In the genomic region with DNA sequence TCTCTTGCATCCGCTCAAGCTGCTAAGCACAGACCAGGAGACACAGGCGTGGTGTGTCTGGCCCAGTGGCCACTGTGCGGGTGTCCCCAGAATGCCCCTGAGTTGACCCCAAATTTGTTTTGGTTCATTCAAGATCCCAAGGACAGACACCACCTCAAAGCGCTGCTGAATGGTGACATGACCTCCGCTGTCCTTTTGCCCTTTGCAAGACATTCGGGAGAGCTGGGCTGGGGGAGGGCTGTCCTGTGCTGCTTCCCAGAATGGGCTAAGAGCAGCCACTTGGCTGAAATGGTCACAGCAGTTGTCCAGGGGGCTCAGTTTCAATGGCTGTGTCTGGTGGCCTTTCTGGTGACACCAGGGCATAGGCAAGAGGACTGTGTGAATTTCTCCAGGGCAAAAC, we compare ENCODE assay signal across 31 cellular contexts.
"Had no signal": no experiment of that assay in that cellular context is flagged by ENCODE, and none has a peak within 500 bp of the region (broad histone marks: within the 10 kb centered on the region; RNA-seq: fewer than 3 reads in every experiment).

No MANE protein-coding gene starts in this region.

- DNase-seq: activated B cell treated with CpG ODN at 0.5 μM for 24 hours; activated CD4-positive, alpha-beta T cell treated with anti-CD3 and anti-CD28 coated beads for 48 hours; activated CD4-positive, alpha-beta T cell treated with anti-CD3 and anti-CD28 coated beads, Interleukin-2, amount 50 U/mL, for 1 hour; activated CD4-positive, alpha-beta T cell treated with anti-CD3 and anti-CD28 coated beads, Interleukin-2, amount 50 U/mL, for 48 hours; activated CD8-positive, alpha-beta memory T cell treated with anti-CD3 and anti-CD28 coated beads, Interleukin-2, amount 50 U/mL, for 48 hours; activated gamma-delta T cell; activated naive CD4-positive, alpha-beta T cell; activated naive CD4-positive, alpha-beta T cell treated with anti-CD3 and anti-CD28 coated beads, Interleukin-2, amount 10 ng/mL, durations not matched to agents 7 days and 5 days; activated naive CD8-positive, alpha-beta T cell treated with anti-CD3 and anti-CD28 coated beads, Interleukin-2, amount 10 ng/mL, durations not matched to agents 7 days and 5 days; activated T-cell treated with anti-CD3 and anti-CD28 coated beads for 4 hours; activated T-cell treated with anti-CD3 and anti-CD28 coated beads, Interleukin-2, amount 50 U/mL, for 24 hours; activated T-cell treated with anti-CD3 and anti-CD28 coated beads, Interleukin-2, amount 50 U/mL, for 72 hours; central memory CD4-positive, alpha-beta T cell; cerebellar nuclear complex; colonic mucosa; effector memory CD4-positive, alpha-beta T cell; foreskin keratinocyte; gastrocnemius medialis; T-helper 1 cell; T-helper 17 cell; T1000; WERI-Rb-1 had no signal

- ATAC-seq: activated CD4-positive, CD25-positive, alpha-beta regulatory T cell treated with anti-CD3 and anti-CD28 coated beads, Interleukin-2, amount 50 U/mL, for 24 hours; activated naive CD4-positive, alpha-beta T cell treated with anti-CD3 and anti-CD28 coated beads, Interleukin-2, amount 50 U/mL, for 72 hours; activated T-cell treated with anti-CD3 and anti-CD28 coated beads, Interleukin-2, amount 50 U/mL, for 72 hours; esophagus mucosa; foreskin keratinocyte; gastrocnemius medialis; T-helper 17 cell had no signal

- H3K27me3 Mint-ChIP-seq: activated naive CD8-positive, alpha-beta T cell treated with anti-CD3 and anti-CD28 coated beads, Interleukin-2, amount 10 ng/mL, durations not matched to agents 7 days and 5 days; brain had no signal

- H3K4me3 ChIP-seq: ascending aorta, breast epithelium, cardiac muscle cell, colonic mucosa, gastrocnemius medialis had no signal

- H3K36me3 Mint-ChIP-seq: activated naive CD4-positive, alpha-beta T cell treated with anti-CD3 and anti-CD28 coated beads, Interleukin-2, amount 10 ng/mL, durations not matched to agents 7 days and 5 days; activated naive CD4-positive, alpha-beta T cell treated with anti-CD3 and anti-CD28 coated beads, Interleukin-2, amount 50 U/mL, for 72 hours; activated naive CD8-positive, alpha-beta T cell treated with anti-CD3 and anti-CD28 coated beads, Interleukin-2, amount 10 ng/mL, durations not matched to agents 7 days and 5 days; brain had no signal

- H3K27ac ChIP-seq: ascending aorta, breast epithelium, cardiac muscle cell, colonic mucosa, foreskin keratinocyte, gastrocnemius medialis, WERI-Rb-1 had no signal

- H3K36me3 ChIP-seq: ascending aorta, breast epithelium, cardiac muscle cell, colonic mucosa, gastrocnemius medialis, WERI-Rb-1 had no signal

- H3K4me1 Mint-ChIP-seq: activated B cell treated with CpG ODN at 0.5 μM for 24 hours; activated naive CD4-positive, alpha-beta T cell treated with anti-CD3 and anti-CD28 coated beads, Interleukin-2, amount 10 ng/mL, durations not matched to agents 7 days and 5 days; activated naive CD8-positive, alpha-beta T cell treated with anti-CD3 and anti-CD28 coated beads, Interleukin-2, amount 10 ng/mL, durations not matched to agents 7 days and 5 days; T-helper 17 cell had no signal

- H3K9me3 Mint-ChIP-seq: activated B cell treated with CpG ODN at 0.5 μM for 24 hours; activated naive CD4-positive, alpha-beta T cell treated with anti-CD3 and anti-CD28 coated beads, Interleukin-2, amount 10 ng/mL, durations not matched to agents 7 days and 5 days; activated naive CD4-positive, alpha-beta T cell treated with anti-CD3 and anti-CD28 coated beads, Interleukin-2, amount 50 U/mL, for 72 hours; activated naive CD8-positive, alpha-beta T cell treated with anti-CD3 and anti-CD28 coated beads, Interleukin-2, amount 10 ng/mL, durations not matched to agents 7 days and 5 days; activated T-cell treated with anti-CD3 and anti-CD28 coated beads, Interleukin-2, amount 50 U/mL, for 24 hours; activated T-cell treated with anti-CD3 and anti-CD28 coated beads, Interleukin-2, amount 50 U/mL, for 72 hours; endodermal cell; T-helper 2 cell treated with Interferon-gamma antibody and Interleukin-4, amounts not matched to agents 5 μg/mL and 100 μg/mL, for 36 hours had no signal

- H3K9me3 ChIP-seq: ascending aorta, breast epithelium, colonic mucosa, gastrocnemius medialis had no signal

- H3K4me1 ChIP-seq: ascending aorta, breast epithelium, colonic mucosa, foreskin keratinocyte, gastrocnemius medialis had no signal

- H3K27me3 ChIP-seq: ascending aorta, breast epithelium, cardiac muscle cell, colonic mucosa, foreskin keratinocyte, gastrocnemius medialis had no signal

- H3K27ac Mint-ChIP-seq: activated B cell treated with CpG ODN at 0.5 μM for 24 hours; activated naive CD4-positive, alpha-beta T cell treated with anti-CD3 and anti-CD28 coated beads, Interleukin-2, amount 10 ng/mL, durations not matched to agents 7 days and 5 days; activated naive CD4-positive, alpha-beta T cell treated with anti-CD3 and anti-CD28 coated beads, Interleukin-2, amount 50 U/mL, for 72 hours; activated naive CD8-positive, alpha-beta T cell treated with anti-CD3 and anti-CD28 coated beads, Interleukin-2, amount 10 ng/mL, durations not matched to agents 7 days and 5 days; activated T-cell treated with anti-CD3 and anti-CD28 coated beads, Interleukin-2, amount 50 U/mL, for 24 hours; activated T-cell treated with anti-CD3 and anti-CD28 coated beads, Interleukin-2, amount 50 U/mL, for 72 hours; brain; endodermal cell; T-helper 17 cell; T-helper 2 cell treated with Interferon-gamma antibody and Interleukin-4, amounts not matched to agents 5 μg/mL and 100 μg/mL, for 36 hours had no signal

- H3K4me3 Mint-ChIP-seq: activated B cell treated with CpG ODN at 0.5 μM for 24 hours; activated naive CD4-positive, alpha-beta T cell treated with anti-CD3 and anti-CD28 coated beads, Interleukin-2, amount 10 ng/mL, durations not matched to agents 7 days and 5 days; activated naive CD8-positive, alpha-beta T cell treated with anti-CD3 and anti-CD28 coated beads, Interleukin-2, amount 10 ng/mL, durations not matched to agents 7 days and 5 days; activated T-cell treated with anti-CD3 and anti-CD28 coated beads, Interleukin-2, amount 50 U/mL, for 24 hours; activated T-cell treated with anti-CD3 and anti-CD28 coated beads, Interleukin-2, amount 50 U/mL, for 72 hours; brain; endodermal cell; T-helper 17 cell; T-helper 2 cell treated with Interferon-gamma antibody and Interleukin-4, amounts not matched to agents 5 μg/mL and 100 μg/mL, for 36 hours had no signal
